In genomic region chr17:48910370-48910769, GRCh38 we compare ENCODE assay signal across 10 cellular contexts. TPM values are rescaled to one million over a fixed set of nuclear protein-coding genes. Genes with fewer than 3 reads are reported as not detected.
A peak's percentile ranks its signal among the peaks of the same experiment; 100 is the strongest.
DNase-seq lines count a peak whose midpoint lies in the region; ATAC-seq, FAIRE-seq and TF ChIP-seq lines count a peak whose summit lies in the region.
"Had no signal": no experiment of that assay in that cellular context is flagged by ENCODE, and none has a peak within 500 bp of the region (broad histone marks: within the 10 kb centered on the region; RNA-seq: fewer than 3 reads in every experiment).

No MANE protein-coding gene starts in this region.

- no peaks in the 10 kb centered on the region for H3K27me3 Mint-ChIP-seq in astrocyte (ENCODE audit: low read depth, unreplicated experiment)

- peaks cover 18% of the 10 kb centered on the region for H3K36me3 Mint-ChIP-seq in astrocyte (ENCODE audit: low read depth, unreplicated experiment)

- H3K27me3 ChIP-seq in A673 (replicated peaks; ENCODE audit: insufficient read depth, low read depth, low read length, poor library complexity) (no peaks in the 10 kb centered on the region), astrocyte (ENCODE audit: insufficient read depth, low read length) (no peaks in the 10 kb centered on the region), keratinocyte (ENCODE audit: control insufficient read depth, extremely low read depth, insufficient read depth, low read length) (no peaks in the 10 kb centered on the region), heart left ventricle (no peaks in the 10 kb centered on the region)

- no TSS peak for BruUV-seq in A673 (replicated peaks; lab: Mats Ljungman, UMichigan)

- no peaks in the 10 kb centered on the region for H3K9me3 ChIP-seq in A673 (ENCODE audit: low read depth, low read length, poor library complexity, severe bottlenecking)
- no peaks in the 10 kb centered on the region for H3K9me3 ChIP-seq in HEK293 (ENCODE audit: control insufficient read depth, insufficient read depth, low read depth, low read length)
- no peaks in the 10 kb centered on the region for H3K9me3 ChIP-seq in astrocyte (ENCODE audit: insufficient read depth, low read depth, low read length)
- no peaks in the 10 kb centered on the region for H3K9me3 ChIP-seq in keratinocyte (ENCODE audit: control insufficient read depth, low read depth, low read length)
- no peaks in the 10 kb centered on the region for H3K9me3 ChIP-seq in heart left ventricle

- 44 to 61% (median 52%) methylated on average over 2 of the region's 2 CpGs for WGBS in heart left ventricle, 4 donors

- CTCF ChIA-PET in A673 (lab: Charles Lee): no interaction called here
- CTCF ChIA-PET in HEK293 (lab: Yijun Ruan, JAX): interaction anchor here (0.5 to 0.6 kb wide), 3 partner anchors 35 to 122 kb away, joined by 3 to 4 read pairs (median 3); partner anchors contain the start of gene SNF8
- CTCF ChIA-PET in HEK293T (lab: Yijun Ruan, JAX): no interaction called here

- dilution Hi-C loops in keratinocyte (cut with MboI; ENCODE audit: extremely low pct_ligation_motif_present, low sequenced_read_pairs): no loop called here

- TF ChIP-seq CTCF in A673 (conservative IDR thresholded peaks at IDR 0.05; ENCODE audit: low read depth, low read length) (no peak), HEK293 (tag by site-specific recombination; IDR thresholded peaks at IDR 0.05) (no peak), astrocyte (IDR thresholded peaks at IDR 0.05; ENCODE audit: insufficient read depth, low read depth, low read length) (no peak), keratinocyte (optimal IDR thresholded peaks at IDR 0.05 in 1 of 3, IDR thresholded peaks at IDR 0.05 in 1 of 3, conservative IDR thresholded peaks at IDR 0.05 in 1 of 3; ENCODE audit: extremely low read depth in 1 of 3, insufficient read depth in 2 of 3, low read length in 3 of 3) (no peak), heart left ventricle (IDR thresholded peaks at IDR 0.05) (no peak)

- H3K9me1 ChIP-seq in keratinocyte (ENCODE audit: control insufficient read depth, extremely low read depth, insufficient read depth, low read length): no peaks in the 10 kb centered on the region

- no peaks in the 10 kb centered on the region for H3K9me3 Mint-ChIP-seq in astrocyte (ENCODE audit: unreplicated experiment)

- intact Hi-C loops in A673 (cut with micrococcal nuclease; ENCODE audit: unreplicated experiment) (no loop called here), heart left ventricle (cut with DNase I) (no loop called here)

- DNase-seq in A673 (ENCODE audit: low spot score) (no peak), astrocyte (ENCODE audit: low read depth) (no peak), keratinocyte (ENCODE audit: low read depth, low spot score) (no peak), HEK293T (ENCODE audit: extremely low spot score) (no peak), NCI-H774 (lab: John Stamatoyannopoulos, UW) (no peak), NCI-H128 (lab: John Stamatoyannopoulos, UW; ENCODE audit: unreplicated experiment) (no peak), heart left ventricle (no peak)
- DNase-seq: stimulated activated CD4-positive, alpha-beta T cell treated with anti-CD3 and anti-CD28 coated beads, Interleukin-12 subunit alpha, Interleukin-12 subunit beta, amount 100 ng/mL, for 4 hours had no signal

- POLR2A ChIA-PET in A673 (lab: Charles Lee; ENCODE audit: low non-redundant PET) (no interaction called here), HEK293 (lab: Yijun Ruan, JAX) (interaction anchor here (1.0 to 1.3 kb wide), 2 partner anchors 17 to 18 kb away, joined by 3 to 4 read pairs; partner anchors contain the start of gene ATP5MC1), HEK293T (lab: Yijun Ruan, JAX) (interaction anchor here (1.2 kb wide), 1 partner anchor 35 kb away, joined by 4 read pairs; the partner anchor contains the start of gene SNF8)

- H2AFZ ChIP-seq in astrocyte (ENCODE audit: low read depth, low read length) (no peak overlapping the region), keratinocyte (ENCODE audit: control insufficient read depth, low read length) (no peak overlapping the region)

- H4K20me1 ChIP-seq in astrocyte (ENCODE audit: insufficient read depth, low read length): peaks cover 58% of the 10 kb centered on the region
- H4K20me1 ChIP-seq in keratinocyte (ENCODE audit: control insufficient read depth, extremely low read depth, insufficient read depth, low read length): no peaks in the 10 kb centered on the region

- peaks cover 53% of the 10 kb centered on the region for H3K36me3 ChIP-seq in A673 (ENCODE audit: insufficient read depth, low read length, poor library complexity, severe bottlenecking)
- peaks cover 45 to 56% of the 10 kb centered on the region in 2 experiments for H3K36me3 ChIP-seq in HEK293 (ENCODE audit: control insufficient read depth in 2 of 2, insufficient read depth in 1 of 2, low read length in 2 of 2)
- peaks cover 15% of the 10 kb centered on the region for H3K36me3 ChIP-seq in astrocyte (ENCODE audit: insufficient read depth, low read length)
- peaks cover 18 to 30% of the 10 kb centered on the region in 2 experiments for H3K36me3 ChIP-seq in keratinocyte (ENCODE audit: control insufficient read depth in 2 of 2, extremely low read depth in 1 of 2, insufficient read depth in 2 of 2, low read length in 2 of 2)
- H3K36me3 ChIP-seq in heart left ventricle: peaks cover 0 to 54% (median 46%) of the 10 kb centered on the region in 9 donors

- H3K4me3 Mint-ChIP-seq in astrocyte (ENCODE audit: unreplicated experiment): peak overlapping the region; percentile 98

- FAIRE-seq in astrocyte (lab: Jason Lieb, UNC) (no peak), keratinocyte (lab: Jason Lieb, UNC) (no peak)

- no peak for TF ChIP-seq POLR2A in heart left ventricle (IDR thresholded peaks at IDR 0.05)

- peak overlapping the region; percentile 29 for H3K9ac ChIP-seq in astrocyte (ENCODE audit: low read length)
- H3K9ac ChIP-seq in keratinocyte (ENCODE audit: control insufficient read depth, extremely low read depth, insufficient read depth, low read length): peak overlapping the region; percentile 91

- H3K4me2 ChIP-seq in astrocyte (ENCODE audit: low read length) (peak overlapping the region; percentile 94), keratinocyte (ENCODE audit: control insufficient read depth, extremely low read depth, insufficient read depth, low read depth, low read length) (peak overlapping the region; percentile 97)

- peak overlapping the region; percentile 89 for H3K4me3 ChIP-seq in A673 (ENCODE audit: low read depth, low read length, poor library complexity, severe bottlenecking)
- no peak overlapping the region for H3K4me3 ChIP-seq in HEK293 (ENCODE audit: low read depth, low read length)
- peak overlapping the region; percentile 93 for H3K4me3 ChIP-seq in astrocyte (ENCODE audit: insufficient read depth, low read depth, low read length)
- peak overlapping the region; percentile 9 to 88 (median 76) for H3K4me3 ChIP-seq in keratinocyte (ENCODE audit: control insufficient read depth in 2 of 3, extremely low read depth in 1 of 3, insufficient read depth in 2 of 3, low read depth in 1 of 3, low read length in 3 of 3)
- H3K4me3 ChIP-seq in heart left ventricle: peak overlapping the region in 5 of 12 donors; percentile 5 to 99 (median 93)

- H3K79me2 ChIP-seq in astrocyte (ENCODE audit: insufficient read depth, low read length): peaks cover 69% of the 10 kb centered on the region
- H3K79me2 ChIP-seq in keratinocyte (ENCODE audit: control insufficient read depth, insufficient read depth, low read length): peaks cover 60% of the 10 kb centered on the region

- peaks cover 40% of the 10 kb centered on the region for H3K4me1 Mint-ChIP-seq in astrocyte (ENCODE audit: low read depth, unreplicated experiment)

- no peak overlapping the region for H3K27ac ChIP-seq in A673 (ENCODE audit: low read depth, low read length, poor library complexity, severe bottlenecking)
- H3K27ac ChIP-seq in HEK293 (ENCODE audit: extremely low read depth, low read depth, low read length): no peak overlapping the region
- peak overlapping the region; percentile 19 for H3K27ac ChIP-seq in astrocyte (ENCODE audit: low read depth, low read length)
- peak overlapping the region; percentile 97 for H3K27ac ChIP-seq in keratinocyte (ENCODE audit: control insufficient read depth, insufficient read depth, low read length)
- H3K27ac ChIP-seq in heart left ventricle: peak overlapping the region in 1 of 12 donors; percentile 97

- H3K27ac Mint-ChIP-seq in astrocyte (ENCODE audit: unreplicated experiment): peak overlapping the region; percentile 68

- peaks cover 21% of the 10 kb centered on the region for H3K4me1 ChIP-seq in A673 (ENCODE audit: insufficient read depth, low read length, poor library complexity, severe bottlenecking)
- H3K4me1 ChIP-seq in HEK293 (ENCODE audit: control insufficient read depth, insufficient read depth, low read length): peaks cover 16% of the 10 kb centered on the region
- peaks cover 40% of the 10 kb centered on the region for H3K4me1 ChIP-seq in astrocyte (ENCODE audit: insufficient read depth, low read length)
- peaks cover 24% of the 10 kb centered on the region for H3K4me1 ChIP-seq in keratinocyte (ENCODE audit: control insufficient read depth, extremely low read depth, insufficient read depth, low read length)
- H3K4me1 ChIP-seq in heart left ventricle: peaks cover 0 to 64% (median 28%) of the 10 kb centered on the region in 12 donors

- no peak for ATAC-seq in heart left ventricle

RNA-seq across cellular contexts. Expression of gene UBE2Z, which starts 2.2 kb away (rescaled TPM):
- total RNA-seq in A673 (2021) (108 and 114 TPM in 2 replicates), astrocyte (102 and 103 TPM in 2 replicates), heart left ventricle (10 to 100 TPM; 31.1 to 59.0 (median 41.0) TPM)
- polyA plus RNA-seq in keratinocyte (132 to 163 TPM (median 140 TPM) in 3 replicates), heart left ventricle (10 to 100 TPM; 19.3 to 56.8 TPM)
- polyA plus RNA-seq in keratinocyte (2011; ENCODE audit: low read depth): 88.0 TPM
- polyA plus RNA-seq in keratinocyte (2011; cell fraction: cytosol; rRNA removed): 139 and 170 TPM in 2 replicates
- 191 and 193 TPM in 2 replicates for polyA plus RNA-seq in keratinocyte (2011; cell fraction: nucleus; rRNA removed)
- 85.9 and 89.9 TPM in 2 replicates for polyA plus RNA-seq in keratinocyte (2012; ENCODE audit: low replicate concordance)
- polyA minus RNA-seq in keratinocyte: 113 to 192 TPM (median 147 TPM) in 3 replicates
- 125 TPM for polyA minus RNA-seq in keratinocyte (2011; cell fraction: cytosol; rRNA and poly(A)+ RNA removed)
- 89.7 and 127 TPM in 2 replicates for polyA minus RNA-seq in keratinocyte (2011; cell fraction: nucleus; rRNA and poly(A)+ RNA removed)

RNA-seq across cellular contexts. Expression of gene ATP5MC1, which starts 17.8 kb away (rescaled TPM):
- 132 and 136 TPM in 2 replicates for total RNA-seq in A673 (2021)
- 52.0 and 55.8 TPM in 2 replicates for total RNA-seq in astrocyte
- 299 to 434 TPM (median 355 TPM) in 3 replicates for polyA plus RNA-seq in keratinocyte
- 9.0 TPM for polyA plus RNA-seq in keratinocyte (2011; ENCODE audit: low read depth)
- 265 TPM in 2 replicates for polyA plus RNA-seq in keratinocyte (2011; cell fraction: cytosol; rRNA removed)
- polyA plus RNA-seq in keratinocyte (2011; cell fraction: nucleus; rRNA removed): 146 and 163 TPM in 2 replicates
- polyA plus RNA-seq in keratinocyte (2012; ENCODE audit: low replicate concordance): 162 and 277 TPM in 2 replicates
- 129 to 194 TPM (median 166 TPM) in 3 replicates for polyA minus RNA-seq in keratinocyte
- polyA minus RNA-seq in keratinocyte (2011; cell fraction: cytosol; rRNA and poly(A)+ RNA removed): 106 TPM
- polyA minus RNA-seq in keratinocyte (2011; cell fraction: nucleus; rRNA and poly(A)+ RNA removed): 26.8 and 28.2 TPM in 2 replicates
- 1,000 to 10,000 TPM in 1 of 9 donors, 100 to 1,000 TPM in 8; 225 to 1,147 (median 370) TPM for total RNA-seq in heart left ventricle
- polyA plus RNA-seq in heart left ventricle: 1,000 to 10,000 TPM in 1 of 2 donors, 100 to 1,000 TPM in 1; 638 to 1,709 TPM

RNA-seq across cellular contexts. Expression of gene SNF8, which starts 34.3 kb away (rescaled TPM):
- 177 and 188 TPM in 2 replicates for total RNA-seq in A673 (2021)
- 162 and 168 TPM in 2 replicates for total RNA-seq in astrocyte
- polyA plus RNA-seq in keratinocyte: 72.4 to 94.9 TPM (median 90.5 TPM) in 3 replicates
- 45.5 TPM for polyA plus RNA-seq in keratinocyte (2011; ENCODE audit: low read depth)
- 76.9 and 100 TPM in 2 replicates for polyA plus RNA-seq in keratinocyte (2011; cell fraction: cytosol; rRNA removed)
- 47.3 and 48.1 TPM in 2 replicates for polyA plus RNA-seq in keratinocyte (2011; cell fraction: nucleus; rRNA removed)
- polyA plus RNA-seq in keratinocyte (2012; ENCODE audit: low replicate concordance): 39.4 and 97.8 TPM in 2 replicates
- 37.1 to 63.0 TPM (median 57.4 TPM) in 3 replicates for polyA minus RNA-seq in keratinocyte
- polyA minus RNA-seq in keratinocyte (2011; cell fraction: cytosol; rRNA and poly(A)+ RNA removed): 45.3 TPM
- 9.9 and 16.8 TPM in 2 replicates for polyA minus RNA-seq in keratinocyte (2011; cell fraction: nucleus; rRNA and poly(A)+ RNA removed)
- 100 to 1,000 TPM in 4 of 9 donors, 10 to 100 TPM in 5; 66.9 to 122 (median 96.1) TPM for total RNA-seq in heart left ventricle
- polyA plus RNA-seq in heart left ventricle: 100 to 1,000 TPM; 143 to 144 TPM

RNA-seq across cellular contexts. Expression of gene GIP, which starts 58.0 kb away (rescaled TPM):
- 0.88 and 1.1 TPM in 2 replicates for total RNA-seq in A673 (2021)
- total RNA-seq in astrocyte: not detected in 2 replicates
- not detected in 3 replicates for polyA plus RNA-seq in keratinocyte
- polyA plus RNA-seq in keratinocyte (2011; ENCODE audit: low read depth): not detected
- polyA plus RNA-seq in keratinocyte (2011; cell fraction: cytosol; rRNA removed): not detected in 2 replicates
- polyA plus RNA-seq in keratinocyte (2011; cell fraction: nucleus; rRNA removed): not detected in 2 replicates
- polyA plus RNA-seq in keratinocyte (2012; ENCODE audit: low replicate concordance): not detected in 2 replicates
- polyA minus RNA-seq in keratinocyte: not detected in 3 replicates
- not detected for polyA minus RNA-seq in keratinocyte (2011; cell fraction: cytosol; rRNA and poly(A)+ RNA removed)
- not detected in 2 replicates for polyA minus RNA-seq in keratinocyte (2011; cell fraction: nucleus; rRNA and poly(A)+ RNA removed)
- total RNA-seq in heart left ventricle: not detected
- not detected for polyA plus RNA-seq in heart left ventricle
- total RNA-seq: glomerular endothelial cell had no signal

Comparison
In these comparisons a context has a peak if more than half of its experiments do, and no peak if none do; other contexts are left out.
1. H3K27ac ChIP-seq: peak in astrocyte (single experiment) and keratinocyte (single experiment); none in A673 (single experiment) and HEK293 (single experiment).